In the genomic region with DNA sequence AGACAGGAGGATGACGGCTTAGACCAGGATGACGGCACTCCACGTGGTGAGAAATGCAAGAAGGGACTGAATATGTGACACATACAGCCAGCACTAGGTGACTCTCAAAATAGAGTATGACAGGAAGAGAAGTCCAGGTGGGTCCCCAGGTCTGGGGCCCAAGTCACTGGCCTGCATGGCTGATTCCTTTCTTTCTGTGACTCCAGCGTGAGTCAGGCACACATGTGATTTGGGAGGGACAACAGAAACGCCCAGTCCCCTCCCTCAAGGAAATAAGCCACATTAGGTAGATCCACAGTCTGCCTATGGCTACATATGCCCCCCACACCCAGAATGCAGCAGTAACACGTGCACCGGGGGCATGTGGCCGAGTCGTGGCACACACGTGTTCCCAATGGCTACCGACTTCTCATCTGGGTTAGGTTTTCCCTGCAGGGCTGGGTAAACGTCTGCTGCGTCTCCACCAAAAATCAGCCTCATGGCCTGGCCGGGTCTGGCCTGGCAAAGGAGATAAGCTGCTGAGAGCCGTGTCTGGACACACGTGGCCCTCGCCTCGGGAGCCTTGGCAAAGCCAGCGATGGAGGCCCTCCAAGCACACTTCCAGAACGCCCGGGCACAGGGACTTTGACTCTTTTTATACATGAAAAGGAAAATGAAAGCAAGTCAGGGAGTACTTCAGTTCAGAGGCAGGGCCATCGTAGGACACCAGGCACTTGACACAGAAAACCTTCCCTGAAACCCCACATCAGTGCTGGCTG, we compare ENCODE assay signal across 9 cellular contexts. TPM values are rescaled to one million over a fixed set of nuclear protein-coding genes. Genes with fewer than 3 reads are reported as not detected.
DNase-seq lines count a peak whose midpoint lies in the region; ATAC-seq and TF ChIP-seq lines count a peak whose summit lies in the region.
"Had no signal": no experiment of that assay in that cellular context is flagged by ENCODE, and none has a peak within 500 bp of the region (broad histone marks: within the 10 kb centered on the region; RNA-seq: fewer than 3 reads in every experiment).

No MANE protein-coding gene starts in this region.

- DNase-seq in G401 (ENCODE audit: low spot score) (peak; percentile 90), vagina (ENCODE audit: extremely low spot score in 2 of 2) (no peak), NCI-H2107 (lab: John Stamatoyannopoulos, UW) (no peak), HEK293T (ENCODE audit: extremely low spot score) (no peak)
- DNase-seq in activated naive CD8-positive, alpha-beta T cell treated with anti-CD3 and anti-CD28 coated beads, Interleukin-2, amount 10 ng/mL, durations not matched to agents 7 days and 5 days, result no peak
- DNase-seq: NCI-H510A had no signal

- H3K36me3 ChIP-seq in mucosa of stomach (ENCODE audit: control insufficient read depth, insufficient read depth, low read length) (no peaks in the 10 kb centered on the region), vagina (no peaks in the 10 kb centered on the region)

- intact Hi-C loops in vagina (cut with DNase I), result no loop called here

- POLR2A ChIA-PET in activated naive CD8-positive, alpha-beta T cell treated with anti-CD3 and anti-CD28 coated beads, Interleukin-2, amount 10 ng/mL, durations not matched to agents 7 days and 5 days (lab: Charles Lee), result no interaction called here
- POLR2A ChIA-PET in HEK293T (lab: Yijun Ruan, JAX), result no interaction called here

- H3K4me3 ChIP-seq in mucosa of stomach (ENCODE audit: low read length) (peak overlapping the region; percentile 5), vagina (no peak overlapping the region)

- H3K27me3 ChIP-seq in mucosa of stomach (ENCODE audit: control insufficient read depth, insufficient read depth, low read length), result no peaks in the 10 kb centered on the region
- no peaks in the 10 kb centered on the region for H3K27me3 ChIP-seq in vagina

- H3K4me1 Mint-ChIP-seq in activated naive CD8-positive, alpha-beta T cell treated with anti-CD3 and anti-CD28 coated beads, Interleukin-2, amount 10 ng/mL, durations not matched to agents 7 days and 5 days, result peaks cover 36% of the 10 kb centered on the region

- H3K27ac Mint-ChIP-seq in activated naive CD8-positive, alpha-beta T cell treated with anti-CD3 and anti-CD28 coated beads, Interleukin-2, amount 10 ng/mL, durations not matched to agents 7 days and 5 days, result peak overlapping the region; percentile 87

- in situ Hi-C loops in G401 (cut with HindIII; ENCODE audit: low sequenced_read_pairs), result no loop called here

- H3K4me1 ChIP-seq in mucosa of stomach (ENCODE audit: control insufficient read depth, insufficient read depth, low read length), result peaks cover 44% of the 10 kb centered on the region
- no peaks in the 10 kb centered on the region for H3K4me1 ChIP-seq in vagina

- no peaks in the 10 kb centered on the region for H3K27me3 Mint-ChIP-seq in activated naive CD8-positive, alpha-beta T cell treated with anti-CD3 and anti-CD28 coated beads, Interleukin-2, amount 10 ng/mL, durations not matched to agents 7 days and 5 days

- ATAC-seq in HG02798 (IDR thresholded peaks at IDR 0.05; ENCODE audit: poor library complexity, unreplicated experiment) (peak; percentile 69), HG02678 (IDR thresholded peaks at IDR 0.05; ENCODE audit: unreplicated experiment) (no peak)
- ATAC-seq in activated naive CD8-positive, alpha-beta T cell treated with anti-CD3 and anti-CD28 coated beads, Interleukin-2, amount 10 ng/mL, durations not matched to agents 7 days and 5 days (ENCODE audit: low read depth), result peak; percentile 29

- H3K36me3 Mint-ChIP-seq in activated naive CD8-positive, alpha-beta T cell treated with anti-CD3 and anti-CD28 coated beads, Interleukin-2, amount 10 ng/mL, durations not matched to agents 7 days and 5 days, result peaks cover 21% of the 10 kb centered on the region

- H3K9me3 ChIP-seq in mucosa of stomach (ENCODE audit: control insufficient read depth, low read length) (no peaks in the 10 kb centered on the region), vagina (no peaks in the 10 kb centered on the region)

- CTCF ChIA-PET in HEK293T (lab: Yijun Ruan, JAX), result no interaction called here

- TF ChIP-seq POLR2A in vagina (IDR thresholded peaks at IDR 0.05), result no peak

- H3K27ac ChIP-seq in vagina, result no peak overlapping the region

- H3K4me3 Mint-ChIP-seq in activated naive CD8-positive, alpha-beta T cell treated with anti-CD3 and anti-CD28 coated beads, Interleukin-2, amount 10 ng/mL, durations not matched to agents 7 days and 5 days, result peak overlapping the region; percentile 62

- no peaks in the 10 kb centered on the region for H3K9me3 Mint-ChIP-seq in activated naive CD8-positive, alpha-beta T cell treated with anti-CD3 and anti-CD28 coated beads, Interleukin-2, amount 10 ng/mL, durations not matched to agents 7 days and 5 days

- H3K9ac ChIP-seq in mucosa of stomach (ENCODE audit: low read length), result peak overlapping the region; percentile 48

- TF ChIP-seq CTCF in vagina (IDR thresholded peaks at IDR 0.05), result no peak

TF ChIP-seq in HEK293T, 16 proteins besides CTCF, POLR2A, EP300 and RAD21:
- TF ChIP-seq TARDBP (IDR thresholded peaks at IDR 0.05) (no peak), ARNT (IDR thresholded peaks at IDR 0.05) (no peak), ELF4 (IDR thresholded peaks at IDR 0.05) (no peak), FOXK2 (IDR thresholded peaks at IDR 0.05) (no peak), ZNF384 (IDR thresholded peaks at IDR 0.05) (no peak), HDGF (IDR thresholded peaks at IDR 0.05; ENCODE audit: borderline replicate concordance) (no peak), SP1 (IDR thresholded peaks at IDR 0.05) (no peak), NFRKB (IDR thresholded peaks at IDR 0.05) (no peak), LEF1 (IDR thresholded peaks at IDR 0.05; ENCODE audit: borderline replicate concordance) (no peak)
- TF ChIP-seq, protein P1, sequence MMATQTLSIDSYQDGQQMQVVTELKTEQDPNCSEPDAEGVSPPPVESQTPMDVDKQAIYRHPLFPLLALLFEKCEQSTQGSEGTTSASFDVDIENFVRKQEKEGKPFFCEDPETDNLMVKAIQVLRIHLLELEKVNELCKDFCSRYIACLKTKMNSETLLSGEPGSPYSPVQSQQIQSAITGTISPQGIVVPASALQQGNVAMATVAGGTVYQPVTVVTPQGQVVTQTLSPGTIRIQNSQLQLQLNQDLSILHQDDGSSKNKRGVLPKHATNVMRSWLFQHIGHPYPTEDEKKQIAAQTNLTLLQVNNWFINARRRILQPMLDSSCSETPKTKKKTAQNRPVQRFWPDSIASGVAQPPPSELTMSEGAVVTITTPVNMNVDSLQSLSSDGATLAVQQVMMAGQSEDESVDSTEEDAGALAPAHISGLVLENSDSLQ (IDR thresholded peaks at IDR 0.05), result no peak

RNA-seq across cellular contexts. Expression of gene SEL1L3, which starts 19.3 kb away (rescaled TPM):
- total RNA-seq in G401 (2014; rRNA removed; shearing (Covaris generic)), result 133 and 134 TPM in 2 replicates
- total RNA-seq in activated naive CD8-positive, alpha-beta T cell treated with anti-CD3 and anti-CD28 coated beads, Interleukin-2, amount 10 ng/mL, durations not matched to agents 7 days and 5 days, result 10 to 100 TPM; 62.8 to 69.7 TPM
- total RNA-seq in vagina, result 8.3 TPM
